21 cellular contexts compared by ENCODE assay signal in genomic region chr3:72006631-72007556, GRCh38.
DNase-seq lines count a peak whose midpoint lies in the region; ATAC-seq and TF ChIP-seq lines count a peak whose summit lies in the region.
"Had no signal": no experiment of that assay in that cellular context is flagged by ENCODE, and none has a peak within 500 bp of the region (broad histone marks: within the 10 kb centered on the region; RNA-seq: fewer than 3 reads in every experiment).

No MANE protein-coding gene starts in this region.

- no peak for TF ChIP-seq CTCF in CD14-positive monocyte (IDR thresholded peaks at IDR 0.05)
- no peak for TF ChIP-seq CTCF in endodermal cell (conservative IDR thresholded peaks at IDR 0.05)
- no peak for TF ChIP-seq CTCF in nephron progenitor cell (IDR thresholded peaks at IDR 0.05)

- H3K9me3 Mint-ChIP-seq in CD14-positive monocyte, result peaks cover 0 to 4% (median 2%) of the 10 kb centered on the region in 7 donors
- H3K9me3 Mint-ChIP-seq in endodermal cell, result peaks cover 21% of the 10 kb centered on the region
- peaks cover 24% of the 10 kb centered on the region for H3K9me3 Mint-ChIP-seq in nephron progenitor cell
- H3K9me3 Mint-ChIP-seq: CD4-positive, CD25-positive, alpha-beta regulatory T cell; CD8-positive, alpha-beta memory T cell had no signal

- peaks cover 37% of the 10 kb centered on the region for H3K9me3 ChIP-seq in endodermal cell (ENCODE audit: control insufficient read depth, low read length)

- H3K27me3 Mint-ChIP-seq in CD14-positive monocyte (ENCODE audit: low read depth in 3 of 3) (peaks cover 0 to 4% (median 4%) of the 10 kb centered on the region in 3 donors), endodermal cell (ENCODE audit: insufficient read depth) (no peaks in the 10 kb centered on the region), nephron progenitor cell (ENCODE audit: low read depth, poor library complexity) (peaks cover 12% of the 10 kb centered on the region)

- no peak overlapping the region for H3K9ac ChIP-seq in endodermal cell (ENCODE audit: extremely low read depth, low read length, poor library complexity, severe bottlenecking)
- H3K9ac ChIP-seq: BLaER1 treated with 17β-estradiol and CSF1 and Interleukin-3, amounts not matched to agents 10 nM and 100 nM had no signal

- H3K27ac Mint-ChIP-seq in CD14-positive monocyte, result peak overlapping the region in 4 of 7 donors; percentile 30 to 96 (median 77)
- H3K27ac Mint-ChIP-seq in endodermal cell, result no peak overlapping the region
- H3K27ac Mint-ChIP-seq in nephron progenitor cell, result peak overlapping the region; percentile 71
- H3K27ac Mint-ChIP-seq: B cell; CD4-positive, CD25-positive, alpha-beta regulatory T cell; CD8-positive, alpha-beta memory T cell; GM23338 had no signal

- ATAC-seq in SK-N-SH treated with all-trans-retinoic acid at 6 μM for 48 hours, result no peak
- ATAC-seq in HG03039 (IDR thresholded peaks at IDR 0.05; ENCODE audit: unreplicated experiment), result no peak
- ATAC-seq: GM12878, GM23338 had no signal

- H3K4me3 ChIP-seq in endodermal cell (ENCODE audit: low read length), result peak overlapping the region; percentile 49
- H3K4me3 ChIP-seq: BLaER1 treated with 17β-estradiol and CSF1 and Interleukin-3, amounts not matched to agents 10 nM and 100 nM; GM12878; GM23338 had no signal

- intact Hi-C loops in CD14-positive monocyte (cut with micrococcal nuclease), result no loop called here

- H3K4me1 Mint-ChIP-seq in CD14-positive monocyte, result peaks cover 31% of the 10 kb centered on the region
- H3K4me1 Mint-ChIP-seq in endodermal cell, result peaks cover 23% of the 10 kb centered on the region
- peaks cover 28% of the 10 kb centered on the region for H3K4me1 Mint-ChIP-seq in nephron progenitor cell
- H3K4me1 Mint-ChIP-seq: B cell; CD4-positive, CD25-positive, alpha-beta regulatory T cell; CD8-positive, alpha-beta memory T cell had no signal

- no peak overlapping the region for H3K27ac ChIP-seq in endodermal cell (ENCODE audit: low read depth, low read length)

- H3K36me3 Mint-ChIP-seq in CD14-positive monocyte (peaks cover 0 to 9% of the 10 kb centered on the region in 2 donors), endodermal cell (ENCODE audit: low read depth) (peaks cover 3% of the 10 kb centered on the region), nephron progenitor cell (ENCODE audit: low read depth) (peaks cover 6% of the 10 kb centered on the region)
- H3K36me3 Mint-ChIP-seq: CD4-positive, CD25-positive, alpha-beta regulatory T cell; CD8-positive, alpha-beta memory T cell had no signal

- H3K4me1 ChIP-seq in endodermal cell (ENCODE audit: control insufficient read depth, insufficient read depth, low read length), result peaks cover 4% of the 10 kb centered on the region

- H3K27me3 ChIP-seq in endodermal cell (ENCODE audit: control insufficient read depth, insufficient read depth, low read length, poor library complexity, severe bottlenecking), result no peaks in the 10 kb centered on the region
- H3K27me3 ChIP-seq: BLaER1 treated with 17β-estradiol and CSF1 and Interleukin-3, amounts not matched to agents 10 nM and 100 nM had no signal

- WGBS in endodermal cell (ENCODE audit: insufficient coverage in 1 of 2, insufficient read length in 1 of 2), 2 experiments, result 93 to 95% methylated on average over 10 to 12 of the region's 12 CpGs

- no peak for DNase-seq in CD14-positive monocyte (ENCODE audit: low spot score)
- DNase-seq in endodermal cell, result no peak
- no peak for DNase-seq in nephron progenitor cell
- no peak for DNase-seq in NCI-H2196 (lab: John Stamatoyannopoulos, UW; ENCODE audit: unreplicated experiment)
- DNase-seq: ACHN; CD4-positive, CD25-positive, alpha-beta regulatory T cell; CD8-positive, alpha-beta memory T cell; COR-L47; DMS 273 treated with DMSO at 0.1 percent for 48 hours; DMS53; DND-41; EL; HCEC 1CT; IMR-90; KBM-7 had no signal

- no peaks in the 10 kb centered on the region for H3K36me3 ChIP-seq in endodermal cell (ENCODE audit: control insufficient read depth, insufficient read depth, low read length)
- H3K36me3 ChIP-seq: BLaER1 treated with 17β-estradiol and CSF1 and Interleukin-3, amounts not matched to agents 10 nM and 100 nM had no signal

- H3K4me3 Mint-ChIP-seq in CD14-positive monocyte (no peak overlapping the region), endodermal cell (no peak overlapping the region), nephron progenitor cell (no peak overlapping the region)
- H3K4me3 Mint-ChIP-seq: B cell; CD4-positive, CD25-positive, alpha-beta regulatory T cell; GM23338 had no signal

TF ChIP-seq in SK-N-SH treated with all-trans-retinoic acid at 6 μM for 48 hours, 23 proteins besides CTCF, POLR2A, EP300 and RAD21:
- TF ChIP-seq GLIS3 (CRISPR knock-in tag; IDR thresholded peaks at IDR 0.05) (no peak), PPARA (CRISPR knock-in tag; IDR thresholded peaks at IDR 0.05; ENCODE audit: borderline replicate concordance) (no peak), ZFP30 (CRISPR knock-in tag; IDR thresholded peaks at IDR 0.05) (no peak)
